Comparison of ENCODE assay signal across 31 cellular contexts in genomic region chr7:51118628-51119027, GRCh38.
"Had no signal": no experiment of that assay in that cellular context is flagged by ENCODE, and none has a peak within 500 bp of the region (broad histone marks: within the 10 kb centered on the region; RNA-seq: fewer than 3 reads in every experiment).

No MANE protein-coding gene starts in this region.

- DNase-seq: activated B cell treated with CpG ODN at 0.5 μM for 24 hours; activated CD4-positive, alpha-beta memory T cell treated with anti-CD3 and anti-CD28 coated beads for 36 hours; activated CD4-positive, alpha-beta T cell treated with anti-CD3 and anti-CD28 coated beads for 4 hours; activated CD4-positive, alpha-beta T cell treated with anti-CD3 and anti-CD28 coated beads, Interleukin-2, amount 10 ng/mL, durations not matched to agents 7 days and 5 days; activated CD4-positive, alpha-beta T cell treated with anti-CD3 and anti-CD28 coated beads, Interleukin-2, amount 50 U/mL, for 4 hours; activated CD4-positive, CD25-positive, alpha-beta regulatory T cell treated with anti-CD3 and anti-CD28 coated beads, Interleukin-2, amount 50 U/mL, for 72 hours; activated CD8-positive, alpha-beta memory T cell treated with anti-CD3 and anti-CD28 coated beads, Interleukin-2, amount 50 U/mL, for 4 hours; activated CD8-positive, alpha-beta T cell treated with anti-CD3 and anti-CD28 coated beads for 36 hours; activated effector memory CD4-positive, alpha-beta T cell treated with anti-CD3 and anti-CD28 coated beads, Interleukin-2, amount 50 U/mL, for 16 hours; activated gamma-delta T cell treated with Interleukin-2 at 50 U/mL for 16 hours; activated naive CD4-positive, alpha-beta T cell; activated naive CD4-positive, alpha-beta T cell treated with anti-CD3 and anti-CD28 coated beads for 36 hours; activated naive CD4-positive, alpha-beta T cell treated with anti-CD3 and anti-CD28 coated beads, Interleukin-2, amount 50 U/mL, for 16 hours; activated naive CD8-positive, alpha-beta T cell treated with anti-CD3 and anti-CD28 coated beads for 36 hours; activated T-cell treated with anti-CD3 and anti-CD28 coated beads for 4 hours; activated T-cell treated with anti-CD3 and anti-CD28 coated beads, Interleukin-2, amount 50 U/mL, for 1 hour; activated T-cell treated with anti-CD3 and anti-CD28 coated beads, Interleukin-2, amount 50 U/mL, for 4 hours; activated T-cell treated with anti-CD3 and anti-CD28 coated beads, Interleukin-2, amount 50 U/mL, for 72 hours; adrenal gland; amniotic stem cell; aorta; body of pancreas; brain microvascular endothelial cell; central memory CD4-positive, alpha-beta T cell; T-helper 1 cell; T-helper 2 cell; T-helper 9 cell had no signal

- H3K4me3 ChIP-seq: adrenal gland, body of pancreas, breast epithelium had no signal

- H3K9me3 ChIP-seq: adrenal gland, body of pancreas had no signal

- FAIRE-seq: astrocyte, TTC549 had no signal

- H3K27me3 ChIP-seq: adrenal gland, body of pancreas, brain microvascular endothelial cell, breast epithelium had no signal

- H3K36me3 ChIP-seq: adrenal gland, brain microvascular endothelial cell, breast epithelium had no signal

- H3K27ac ChIP-seq: adrenal gland, body of pancreas, brain microvascular endothelial cell, breast epithelium, VCaP had no signal
